ENCODE assay signal across 1 cellular context in the genomic region with DNA sequence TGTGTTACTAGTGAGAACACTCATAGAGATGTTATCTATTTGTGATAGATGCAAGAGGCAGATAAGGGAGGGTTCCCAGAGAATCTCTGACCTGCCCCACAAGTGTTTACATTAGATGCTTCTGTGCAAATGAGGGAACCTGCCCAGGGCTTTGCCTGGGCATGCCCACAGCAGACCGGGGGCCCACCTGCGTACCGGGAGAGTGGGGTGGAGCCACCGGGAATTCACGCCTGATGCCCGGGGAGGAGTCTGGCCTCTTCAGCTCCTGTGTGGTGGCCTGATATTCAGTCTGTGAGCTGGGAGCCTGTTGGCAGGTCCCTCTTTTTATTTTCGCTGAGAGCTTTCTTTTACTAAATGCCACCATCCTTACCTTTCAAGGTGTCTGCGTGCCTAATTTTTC.
TF ChIP-seq lines count a peak whose summit lies in the region.

No MANE protein-coding gene starts in this region.

TF ChIP-seq in HepG2, 621 proteins besides CTCF, POLR2A, EP300 and RAD21 (continued from another document and continues in another):
- TF ChIP-seq ZFP36 (IDR thresholded peaks at IDR 0.05; ENCODE audit: borderline replicate concordance, low read depth, low read length, partially characterized antibody): no peak
- TF ChIP-seq ZMYM4 (CRISPR knock-in tag; IDR thresholded peaks at IDR 0.05): peak; percentile 80
- no peak for TF ChIP-seq ZNF326 (CRISPR knock-in tag; IDR thresholded peaks at IDR 0.05; ENCODE audit: borderline replicate concordance)
- TF ChIP-seq ZNF83 (CRISPR knock-in tag; IDR thresholded peaks at IDR 0.05; ENCODE audit: borderline replicate concordance): no peak
- no peak for TF ChIP-seq REXO4 (CRISPR knock-in tag; IDR thresholded peaks at IDR 0.05; ENCODE audit: borderline replicate concordance)
- TF ChIP-seq KMT2A (CRISPR knock-in tag; IDR thresholded peaks at IDR 0.05): no peak
- TF ChIP-seq ZNF496 (CRISPR knock-in tag; IDR thresholded peaks at IDR 0.05; ENCODE audit: insufficient replicate concordance): no peak
- TF ChIP-seq, protein P1, sequence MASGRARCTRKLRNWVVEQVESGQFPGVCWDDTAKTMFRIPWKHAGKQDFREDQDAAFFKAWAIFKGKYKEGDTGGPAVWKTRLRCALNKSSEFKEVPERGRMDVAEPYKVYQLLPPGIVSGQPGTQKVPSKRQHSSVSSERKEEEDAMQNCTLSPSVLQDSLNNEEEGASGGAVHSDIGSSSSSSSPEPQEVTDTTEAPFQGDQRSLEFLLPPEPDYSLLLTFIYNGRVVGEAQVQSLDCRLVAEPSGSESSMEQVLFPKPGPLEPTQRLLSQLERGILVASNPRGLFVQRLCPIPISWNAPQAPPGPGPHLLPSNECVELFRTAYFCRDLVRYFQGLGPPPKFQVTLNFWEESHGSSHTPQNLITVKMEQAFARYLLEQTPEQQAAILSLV (CRISPR knock-in tag; IDR thresholded peaks at IDR 0.05; ENCODE audit: borderline replicate concordance): no peak
- TF ChIP-seq ZFP36L1 (CRISPR knock-in tag; IDR thresholded peaks at IDR 0.05): no peak
- no peak for TF ChIP-seq ATF7 (IDR thresholded peaks at IDR 0.05)
- TF ChIP-seq ATF7 (CRISPR knock-in tag; IDR thresholded peaks at IDR 0.05): no peak
- peak; percentile 54 for TF ChIP-seq ZNF264 (CRISPR knock-in tag; IDR thresholded peaks at IDR 0.05)
- no peak for TF ChIP-seq NPAS2 (CRISPR knock-in tag; IDR thresholded peaks at IDR 0.05; ENCODE audit: borderline replicate concordance)
- no peak for TF ChIP-seq TEF (CRISPR knock-in tag; IDR thresholded peaks at IDR 0.05)
- TF ChIP-seq GLI4 (CRISPR knock-in tag; IDR thresholded peaks at IDR 0.05; ENCODE audit: borderline replicate concordance): no peak
- peak; percentile 26; the same call in 1 of the 2 replicates for TF ChIP-seq NFYB (CRISPR knock-in tag; IDR thresholded peaks at IDR 0.05)
- no peak for TF ChIP-seq ZNF572 (CRISPR knock-in tag; IDR thresholded peaks at IDR 0.05)
- no peak for TF ChIP-seq ZNF780A (CRISPR knock-in tag; IDR thresholded peaks at IDR 0.05)
- TF ChIP-seq, protein P2, sequence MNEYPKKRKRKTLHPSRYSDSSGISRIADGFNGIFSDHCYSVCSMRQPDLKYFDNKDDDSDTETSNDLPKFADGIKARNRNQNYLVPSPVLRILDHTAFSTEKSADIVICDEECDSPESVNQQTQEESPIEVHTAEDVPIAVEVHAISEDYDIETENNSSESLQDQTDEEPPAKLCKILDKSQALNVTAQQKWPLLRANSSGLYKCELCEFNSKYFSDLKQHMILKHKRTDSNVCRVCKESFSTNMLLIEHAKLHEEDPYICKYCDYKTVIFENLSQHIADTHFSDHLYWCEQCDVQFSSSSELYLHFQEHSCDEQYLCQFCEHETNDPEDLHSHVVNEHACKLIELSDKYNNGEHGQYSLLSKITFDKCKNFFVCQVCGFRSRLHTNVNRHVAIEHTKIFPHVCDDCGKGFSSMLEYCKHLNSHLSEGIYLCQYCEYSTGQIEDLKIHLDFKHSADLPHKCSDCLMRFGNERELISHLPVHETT (CRISPR knock-in tag; conservative IDR thresholded peaks at IDR 0.05): peak; percentile 90
- 0 out of 2 replicates have a peak, but pooled peaks have one; percentile 45 for TF ChIP-seq ELF1 (CRISPR knock-in tag; IDR thresholded peaks at IDR 0.05)
- no peak for TF ChIP-seq NAIF1 (CRISPR knock-in tag; IDR thresholded peaks at IDR 0.05; ENCODE audit: borderline replicate concordance)
- peak; percentile 73; the same call in 1 of the 2 replicates for TF ChIP-seq ZNF580 (CRISPR knock-in tag; IDR thresholded peaks at IDR 0.05; ENCODE audit: borderline replicate concordance, low read depth)
- TF ChIP-seq FOXK2 (IDR thresholded peaks at IDR 0.05): no peak
- no peak for TF ChIP-seq ZHX1 (CRISPR knock-in tag; IDR thresholded peaks at IDR 0.05; ENCODE audit: low read depth)
- TF ChIP-seq TBP (CRISPR knock-in tag; IDR thresholded peaks at IDR 0.05): no peak
- peak; percentile 54; the same call in 1 of the 2 replicates for TF ChIP-seq ZFX (CRISPR knock-in tag; IDR thresholded peaks at IDR 0.05; ENCODE audit: low read depth)
- no peak for TF ChIP-seq ZBTB49 (CRISPR knock-in tag; IDR thresholded peaks at IDR 0.05; ENCODE audit: borderline replicate concordance)
- TF ChIP-seq ZSCAN9 (CRISPR knock-in tag; IDR thresholded peaks at IDR 0.05; ENCODE audit: borderline replicate concordance): peak; percentile 73; the same call in 1 of the 2 replicates
- TF ChIP-seq, protein P3, sequence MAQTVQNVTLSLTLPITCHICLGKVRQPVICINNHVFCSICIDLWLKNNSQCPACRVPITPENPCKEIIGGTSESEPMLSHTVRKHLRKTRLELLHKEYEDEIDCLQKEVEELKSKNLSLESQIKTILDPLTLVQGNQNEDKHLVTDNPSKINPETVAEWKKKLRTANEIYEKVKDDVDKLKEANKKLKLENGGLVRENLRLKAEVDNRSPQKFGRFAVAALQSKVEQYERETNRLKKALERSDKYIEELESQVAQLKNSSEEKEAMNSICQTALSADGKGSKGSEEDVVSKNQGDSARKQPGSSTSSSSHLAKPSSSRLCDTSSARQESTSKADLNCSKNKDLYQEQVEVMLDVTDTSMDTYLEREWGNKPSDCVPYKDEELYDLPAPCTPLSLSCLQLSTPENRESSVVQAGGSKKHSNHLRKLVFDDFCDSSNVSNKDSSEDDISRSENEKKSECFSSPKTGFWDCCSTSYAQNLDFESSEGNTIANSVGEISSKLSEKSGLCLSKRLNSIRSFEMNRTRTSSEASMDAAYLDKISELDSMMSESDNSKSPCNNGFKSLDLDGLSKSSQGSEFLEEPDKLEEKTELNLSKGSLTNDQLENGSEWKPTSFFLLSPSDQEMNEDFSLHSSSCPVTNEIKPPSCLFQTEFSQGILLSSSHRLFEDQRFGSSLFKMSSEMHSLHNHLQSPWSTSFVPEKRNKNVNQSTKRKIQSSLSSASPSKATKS (CRISPR knock-in tag; IDR thresholded peaks at IDR 0.05): no peak
- TF ChIP-seq SAP130 (CRISPR knock-in tag; IDR thresholded peaks at IDR 0.05; ENCODE audit: low read depth): peak; percentile 85
- TF ChIP-seq GABPA (IDR thresholded peaks at IDR 0.05; ENCODE audit: low read depth, low read length): no peak
- no peak for TF ChIP-seq GABPA (CRISPR knock-in tag; IDR thresholded peaks at IDR 0.05; ENCODE audit: low read depth)
- 0 out of 2 replicates have a peak, but pooled peaks have one; percentile 16 for TF ChIP-seq ZMYM3 (CRISPR knock-in tag; IDR thresholded peaks at IDR 0.05)
- TF ChIP-seq, protein P4, sequence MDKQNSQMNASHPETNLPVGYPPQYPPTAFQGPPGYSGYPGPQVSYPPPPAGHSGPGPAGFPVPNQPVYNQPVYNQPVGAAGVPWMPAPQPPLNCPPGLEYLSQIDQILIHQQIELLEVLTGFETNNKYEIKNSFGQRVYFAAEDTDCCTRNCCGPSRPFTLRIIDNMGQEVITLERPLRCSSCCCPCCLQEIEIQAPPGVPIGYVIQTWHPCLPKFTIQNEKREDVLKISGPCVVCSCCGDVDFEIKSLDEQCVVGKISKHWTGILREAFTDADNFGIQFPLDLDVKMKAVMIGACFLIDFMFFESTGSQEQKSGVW (CRISPR knock-in tag; IDR thresholded peaks at IDR 0.05; ENCODE audit: borderline replicate concordance): no peak
- TF ChIP-seq NFKBIZ (CRISPR knock-in tag; IDR thresholded peaks at IDR 0.05): no peak
- TF ChIP-seq ZBTB33 (CRISPR knock-in tag; IDR thresholded peaks at IDR 0.05): peak; percentile 33; the same call in 1 of the 2 replicates
- 0 out of 2 replicates have a peak, but pooled peaks have one; percentile 17 for TF ChIP-seq REPIN1 (CRISPR knock-in tag; IDR thresholded peaks at IDR 0.05; ENCODE audit: borderline replicate concordance, low read depth)
- no peak for TF ChIP-seq CEBPB (IDR thresholded peaks at IDR 0.05; ENCODE audit: borderline replicate concordance, low read depth, low read length)
- no peak for TF ChIP-seq SNAI1 (CRISPR knock-in tag; IDR thresholded peaks at IDR 0.05; ENCODE audit: borderline replicate concordance)
- TF ChIP-seq ZNF44 (CRISPR knock-in tag; IDR thresholded peaks at IDR 0.05): no peak
- no peak for TF ChIP-seq ZNF563 (CRISPR knock-in tag; IDR thresholded peaks at IDR 0.05)
- TF ChIP-seq SETDB1 (CRISPR knock-in tag; IDR thresholded peaks at IDR 0.05; ENCODE audit: borderline replicate concordance): no peak
- TF ChIP-seq, protein P5, sequence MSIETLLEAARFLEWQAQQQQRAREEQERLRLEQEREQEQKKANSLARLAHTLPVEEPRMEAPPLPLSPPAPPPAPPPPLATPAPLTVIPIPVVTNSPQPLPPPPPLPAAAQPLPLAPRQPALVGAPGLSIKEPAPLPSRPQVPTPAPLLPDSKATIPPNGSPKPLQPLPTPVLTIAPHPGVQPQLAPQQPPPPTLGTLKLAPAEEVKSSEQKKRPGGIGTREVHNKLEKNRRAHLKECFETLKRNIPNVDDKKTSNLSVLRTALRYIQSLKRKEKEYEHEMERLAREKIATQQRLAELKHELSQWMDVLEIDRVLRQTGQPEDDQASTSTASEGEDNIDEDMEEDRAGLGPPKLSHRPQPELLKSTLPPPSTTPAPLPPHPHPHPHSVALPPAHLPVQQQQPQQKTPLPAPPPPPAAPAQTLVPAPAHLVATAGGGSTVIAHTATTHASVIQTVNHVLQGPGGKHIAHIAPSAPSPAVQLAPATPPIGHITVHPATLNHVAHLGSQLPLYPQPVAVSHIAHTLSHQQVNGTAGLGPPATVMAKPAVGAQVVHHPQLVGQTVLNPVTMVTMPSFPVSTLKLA (IDR thresholded peaks at IDR 0.05): no peak
- TF ChIP-seq DMAP1 (CRISPR knock-in tag; IDR thresholded peaks at IDR 0.05): peak; percentile 70
- 0 out of 2 replicates have a peak, but pooled peaks have one; percentile 42 for TF ChIP-seq HOXA5 (CRISPR knock-in tag; IDR thresholded peaks at IDR 0.05)
- TF ChIP-seq ZNF138 (CRISPR knock-in tag; IDR thresholded peaks at IDR 0.05; ENCODE audit: low read depth): no peak
- no peak for TF ChIP-seq NFE2 (CRISPR knock-in tag; IDR thresholded peaks at IDR 0.05)
- TF ChIP-seq GFI1 (CRISPR knock-in tag; IDR thresholded peaks at IDR 0.05; ENCODE audit: borderline replicate concordance): no peak
